ENCODE assay signal across 17 cellular contexts in the genomic region with DNA sequence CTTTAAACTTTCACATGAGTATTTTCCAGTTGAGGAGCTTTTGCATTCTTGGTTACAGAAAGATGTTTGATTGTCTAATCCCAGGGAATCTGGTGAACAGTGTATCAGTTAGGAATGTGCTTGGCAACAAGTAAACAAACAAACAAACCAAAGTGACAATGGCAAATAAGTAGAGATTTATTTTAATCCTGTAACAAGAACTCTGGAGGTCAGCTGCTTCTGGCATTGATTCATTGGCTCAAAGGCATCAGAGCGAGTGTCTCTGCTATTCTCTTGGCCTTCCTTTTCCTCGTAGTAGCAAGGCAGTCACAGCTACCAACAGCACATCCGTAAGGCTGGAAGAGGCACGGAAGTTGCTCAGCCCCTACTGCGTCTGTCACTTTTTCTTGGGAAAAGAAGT. TPM values are rescaled to one million over a fixed set of nuclear protein-coding genes. Genes with fewer than 3 reads are reported as not detected.
DNase-seq lines count a peak whose midpoint lies in the region; ATAC-seq and TF ChIP-seq lines count a peak whose summit lies in the region.
"Had no signal": no experiment of that assay in that cellular context is flagged by ENCODE, and none has a peak within 500 bp of the region (broad histone marks: within the 10 kb centered on the region; RNA-seq: fewer than 3 reads in every experiment).

No MANE protein-coding gene starts in this region.

- peaks cover 27 to 32% of the 10 kb centered on the region in 2 donors for H3K36me3 Mint-ChIP-seq in activated naive CD4-positive, alpha-beta T cell treated with anti-CD3 and anti-CD28 coated beads, Interleukin-2, amount 50 U/mL, for 72 hours

- H3K9me3 ChIP-seq in esophagus (ENCODE audit: control insufficient read depth in 2 of 2, insufficient read depth in 1 of 2, low read depth in 1 of 2, low read length in 1 of 2) (no peaks in the 10 kb centered on the region), thyroid gland (no peaks in the 10 kb centered on the region)

- no peak overlapping the region for H4K8ac ChIP-seq in mesendoderm (ENCODE audit: low read depth, low read length)

- no peak overlapping the region for H3K4me2 ChIP-seq in mesendoderm (ENCODE audit: low read length)

- TF ChIP-seq POLR2A in thyroid gland (IDR thresholded peaks at IDR 0.05): no peak

- no peak overlapping the region for H3K23ac ChIP-seq in mesendoderm (ENCODE audit: low read length)

- H3K56ac ChIP-seq in mesendoderm (ENCODE audit: low read length): peak overlapping the region; percentile 47

- H2AK5ac ChIP-seq in mesendoderm (ENCODE audit: low read length): no peak overlapping the region

- H3K27ac ChIP-seq in esophagus (ENCODE audit: low read depth in 2 of 2, low read length in 1 of 2): peak overlapping the region; percentile 15 to 24
- no peak overlapping the region for H3K27ac ChIP-seq in mesendoderm (ENCODE audit: low read depth, low read length)
- peak overlapping the region in 2 of 3 donors; percentile 8 to 46 for H3K27ac ChIP-seq in thyroid gland
- H3K27ac ChIP-seq: cardiac muscle cell had no signal

- no peaks in the 10 kb centered on the region for H3K79me1 ChIP-seq in mesendoderm (ENCODE audit: low read length)

- peak; percentile 86 for DNase-seq in M059J (ENCODE audit: low read depth)
- peak; percentile 44 for DNase-seq in mesendoderm
- DNase-seq in thyroid gland: no peak
- DNase-seq in C1 segment of cervical spinal cord (lab: John Stamatoyannopoulos, UW): no peak
- no peak for DNase-seq in HEK293T (ENCODE audit: extremely low spot score)
- DNase-seq in activated naive CD4-positive, alpha-beta T cell treated with anti-CD3 and anti-CD28 coated beads, Interleukin-2, amount 50 U/mL, for 72 hours (ENCODE audit: low spot score in 2 of 2): no peak
- DNase-seq: activated gamma-delta T cell; CD4-positive, alpha-beta T cell; NCI-H146; NCI-H526 treated with DMSO at 0.1 percent for 48 hours; stimulated activated naive B cell treated with anti-CD40 and anti-IgM and Interleukin-4, amounts not matched to agents 10 μg/mL and 1 μg/mL and 100 μg/mL, for 72 hours; T1000 had no signal

- TF ChIP-seq CTCF in thyroid gland (IDR thresholded peaks at IDR 0.05): no peak

- H2BK5ac ChIP-seq in mesendoderm (ENCODE audit: low read length): no peak overlapping the region

- no peak overlapping the region for H3K9ac ChIP-seq in mesendoderm (ENCODE audit: low read length)

- no peaks in the 10 kb centered on the region for H3K79me2 ChIP-seq in mesendoderm (ENCODE audit: control insufficient read depth, insufficient read depth, low read length)

- no peak overlapping the region for H3K27ac Mint-ChIP-seq in activated naive CD4-positive, alpha-beta T cell treated with anti-CD3 and anti-CD28 coated beads, Interleukin-2, amount 50 U/mL, for 72 hours
- H3K27ac Mint-ChIP-seq: CD4-positive, alpha-beta T cell; mesothelial cell of epicardium had no signal

- H3K4me3 ChIP-seq in esophagus (ENCODE audit: low read depth in 1 of 2, low read length in 2 of 2) (no peak overlapping the region), mesendoderm (ENCODE audit: low read length) (no peak overlapping the region), thyroid gland (replicated peaks in 1 of 3) (no peak overlapping the region)
- H3K4me3 ChIP-seq: cardiac muscle cell, K562 had no signal

- no peak overlapping the region for H3K4ac ChIP-seq in mesendoderm (ENCODE audit: low read depth, low read length)

- 55% methylated on average over 5 of the region's 5 CpGs for WGBS in esophagus, 2 donors
- WGBS in mesendoderm (ENCODE audit: extremely low coverage, insufficient coverage, low lambda C conversion rate): no CpG with 5 or more reads among the region's 5 CpGs
- 60 to 77% methylated on average over 5 of the region's 5 CpGs for WGBS in thyroid gland, 2 donors

- CTCF ChIA-PET in HEK293T (lab: Yijun Ruan, JAX): interaction anchor here (0.6 kb wide), 1 partner anchor 15 kb away, joined by 3 read pairs; no protein-coding TSS in a partner anchor

- intact Hi-C loops in thyroid gland (cut with DNase I): no loop called here

- POLR2A ChIA-PET in HEK293T (lab: Yijun Ruan, JAX): no interaction called here

- H3K9me3 Mint-ChIP-seq in activated naive CD4-positive, alpha-beta T cell treated with anti-CD3 and anti-CD28 coated beads, Interleukin-2, amount 50 U/mL, for 72 hours: peaks cover 13 to 27% of the 10 kb centered on the region in 2 donors

- H3K27me3 ChIP-seq in esophagus (ENCODE audit: control insufficient read depth in 1 of 2, insufficient read depth in 2 of 2, low read length in 2 of 2) (no peaks in the 10 kb centered on the region), mesendoderm (ENCODE audit: insufficient read depth, low read length, poor library complexity) (no peaks in the 10 kb centered on the region), thyroid gland (no peaks in the 10 kb centered on the region)
- H3K27me3 ChIP-seq: cardiac muscle cell had no signal

- H3K36me3 ChIP-seq in esophagus (ENCODE audit: control insufficient read depth in 2 of 2, insufficient read depth in 2 of 2, low read length in 1 of 2) (no peaks in the 10 kb centered on the region), mesendoderm (ENCODE audit: control insufficient read depth, insufficient read depth, low read length) (no peaks in the 10 kb centered on the region), thyroid gland (no peaks in the 10 kb centered on the region)
- H3K36me3 ChIP-seq: cardiac muscle cell had no signal

- no peak overlapping the region for H3K18ac ChIP-seq in mesendoderm (ENCODE audit: low read length)

- H2BK15ac ChIP-seq in mesendoderm (replicated peaks; ENCODE audit: low read depth): no peak overlapping the region

- no peak overlapping the region for H2BK120ac ChIP-seq in mesendoderm (ENCODE audit: low read depth, low read length)

- H4K5ac ChIP-seq in mesendoderm (ENCODE audit: low read length): no peak overlapping the region

- no peak for ATAC-seq in esophagus mucosa
- ATAC-seq in activated naive CD4-positive, alpha-beta T cell treated with anti-CD3 and anti-CD28 coated beads, Interleukin-2, amount 50 U/mL, for 72 hours: no peak
- ATAC-seq: stimulated activated naive B cell treated with anti-CD40 and anti-IgM and Interleukin-4, amounts not matched to agents 10 μg/mL and 1 μg/mL and 100 μg/mL, for 72 hours had no signal

- no peaks in the 10 kb centered on the region for H3K4me1 ChIP-seq in esophagus (ENCODE audit: control insufficient read depth in 2 of 2, insufficient read depth in 2 of 2, low read length in 1 of 2)
- no peaks in the 10 kb centered on the region for H3K4me1 ChIP-seq in mesendoderm (ENCODE audit: control insufficient read depth, low read depth, low read length)
- peaks cover 0 to 5% of the 10 kb centered on the region in 2 donors for H3K4me1 ChIP-seq in thyroid gland

TF ChIP-seq in HEK293T, 16 proteins besides CTCF, POLR2A, EP300 and RAD21:
- no peak for TF ChIP-seq ZNF384 (IDR thresholded peaks at IDR 0.05)
- no peak for TF ChIP-seq ARNT (IDR thresholded peaks at IDR 0.05)
- no peak for TF ChIP-seq NFRKB (IDR thresholded peaks at IDR 0.05)
- TF ChIP-seq CTBP1 (IDR thresholded peaks at IDR 0.05; ENCODE audit: borderline replicate concordance): no peak
- TF ChIP-seq FOXK2 (IDR thresholded peaks at IDR 0.05): no peak
- TF ChIP-seq ELF4 (IDR thresholded peaks at IDR 0.05): no peak
- TF ChIP-seq L3MBTL2 (conservative IDR thresholded peaks at IDR 0.05): no peak
- no peak for TF ChIP-seq SP1 (IDR thresholded peaks at IDR 0.05)
- TF ChIP-seq BHLHE40 (IDR thresholded peaks at IDR 0.05; ENCODE audit: borderline replicate concordance): no peak
- TF ChIP-seq FOXM1 (IDR thresholded peaks at IDR 0.05; ENCODE audit: borderline replicate concordance): no peak
- TF ChIP-seq TARDBP (IDR thresholded peaks at IDR 0.05): no peak
- TF ChIP-seq, protein P1, sequence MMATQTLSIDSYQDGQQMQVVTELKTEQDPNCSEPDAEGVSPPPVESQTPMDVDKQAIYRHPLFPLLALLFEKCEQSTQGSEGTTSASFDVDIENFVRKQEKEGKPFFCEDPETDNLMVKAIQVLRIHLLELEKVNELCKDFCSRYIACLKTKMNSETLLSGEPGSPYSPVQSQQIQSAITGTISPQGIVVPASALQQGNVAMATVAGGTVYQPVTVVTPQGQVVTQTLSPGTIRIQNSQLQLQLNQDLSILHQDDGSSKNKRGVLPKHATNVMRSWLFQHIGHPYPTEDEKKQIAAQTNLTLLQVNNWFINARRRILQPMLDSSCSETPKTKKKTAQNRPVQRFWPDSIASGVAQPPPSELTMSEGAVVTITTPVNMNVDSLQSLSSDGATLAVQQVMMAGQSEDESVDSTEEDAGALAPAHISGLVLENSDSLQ (IDR thresholded peaks at IDR 0.05): no peak
- TF ChIP-seq HDGF (IDR thresholded peaks at IDR 0.05; ENCODE audit: borderline replicate concordance): no peak
- TF ChIP-seq LEF1 (IDR thresholded peaks at IDR 0.05; ENCODE audit: borderline replicate concordance): no peak
- TF ChIP-seq SUZ12 (IDR thresholded peaks at IDR 0.05): no peak
- TF ChIP-seq FOXA1 (IDR thresholded peaks at IDR 0.05): no peak

RNA-seq across cellular contexts. Expression of a gene that starts 37.2 kb away (rescaled TPM):
- total RNA-seq in M059J (2014; rRNA removed; shearing (Covaris generic)): 17.2 and 48.6 TPM in 2 replicates
- 10 to 100 TPM in 1 of 2 donors, 1 to 10 TPM in 1; 4.2 to 12.0 TPM for polyA plus RNA-seq in esophagus
- 5.3 TPM for polyA plus RNA-seq in mesendoderm (2013, experiment 1 of 2)
- polyA plus RNA-seq in mesendoderm (2013, experiment 2 of 2): 6.1 TPM
- total RNA-seq in thyroid gland: 10 to 100 TPM; 43.7 to 76.1 (median 51.0) TPM
- total RNA-seq in esophagus mucosa: 22.5 TPM
- total RNA-seq in activated naive CD4-positive, alpha-beta T cell treated with anti-CD3 and anti-CD28 coated beads, Interleukin-2, amount 50 U/mL, for 72 hours: 10 to 100 TPM in 1 of 2 donors, 1 to 10 TPM in 1; 9.6 to 10.1 TPM

Comparison
In these comparisons a context has a peak if more than half of its experiments do, and no peak if none do; other contexts are left out.
1. DNase-seq: peak in M059J (single experiment) and mesendoderm (single experiment); none in thyroid gland (0 of 2), C1 segment of cervical spinal cord (0 of 14), HEK293T (single experiment) and activated naive CD4-positive, alpha-beta T cell treated with anti-CD3 and anti-CD28 coated beads, Interleukin-2, amount 50 U/mL, for 72 hours (0 of 2).